ENCODE assay signal across 1 cellular context in genomic region chr12:50057000-50057841, GRCh38.
TF ChIP-seq lines count a peak whose summit lies in the region.

Gene ASIC1 (plus strand): TSS chr12:50057596. CDS start chr12:50058767, 1,171 bp downstream.

TF ChIP-seq in HepG2, 621 proteins besides CTCF, POLR2A, EP300 and RAD21 (continued from another document):
- TF ChIP-seq ZGPAT (CRISPR knock-in tag; IDR thresholded peaks at IDR 0.05), result no peak; the same call in 1 of the 2 replicates
- no peak for TF ChIP-seq TP53 (CRISPR knock-in tag; conservative IDR thresholded peaks at IDR 0.05)
- peak; percentile 23 for TF ChIP-seq XRCC5 (optimal IDR thresholded peaks at IDR 0.05; ENCODE audit: low read length)
- TF ChIP-seq ZNF710 (CRISPR knock-in tag; IDR thresholded peaks at IDR 0.05; ENCODE audit: borderline replicate concordance), result no peak
- peak; percentile 52; the same call in 1 of the 2 replicates for TF ChIP-seq ZNF691 (CRISPR knock-in tag; IDR thresholded peaks at IDR 0.05; ENCODE audit: borderline replicate concordance, low read depth)
- peak; percentile 89 for TF ChIP-seq ZNF800 (CRISPR knock-in tag; IDR thresholded peaks at IDR 0.05)
- TF ChIP-seq ZNF207 (IDR thresholded peaks at IDR 0.05; ENCODE audit: borderline replicate concordance), result no peak
- TF ChIP-seq MEIS1 (CRISPR knock-in tag; IDR thresholded peaks at IDR 0.05; ENCODE audit: borderline replicate concordance), result 0 out of 2 replicates have a peak, but pooled peaks have one; percentile 49
- no peak for TF ChIP-seq FOXM1 (CRISPR knock-in tag; IDR thresholded peaks at IDR 0.05)
- no peak; the same call in 1 of the 2 replicates for TF ChIP-seq GABPB1 (CRISPR knock-in tag; IDR thresholded peaks at IDR 0.05)
- TF ChIP-seq TBL1XR1 (IDR thresholded peaks at IDR 0.05; ENCODE audit: borderline replicate concordance, low read length, partially characterized antibody), result no peak
- no peak for TF ChIP-seq MYC (CRISPR knock-in tag; IDR thresholded peaks at IDR 0.05; ENCODE audit: borderline replicate concordance)
- TF ChIP-seq REST (IDR thresholded peaks at IDR 0.05; ENCODE audit: borderline replicate concordance in 1 of 2, low read depth in 1 of 2, low read length in 2 of 2), result no peak
- TF ChIP-seq RFX3 (CRISPR knock-in tag; IDR thresholded peaks at IDR 0.05), result no peak
- TF ChIP-seq ZNF569 (CRISPR knock-in tag; IDR thresholded peaks at IDR 0.05; ENCODE audit: borderline replicate concordance), result no peak
- TF ChIP-seq ZNF280B (CRISPR knock-in tag; IDR thresholded peaks at IDR 0.05; ENCODE audit: borderline replicate concordance), result no peak
- TF ChIP-seq ZNF234 (CRISPR knock-in tag; conservative IDR thresholded peaks at IDR 0.05), result no peak
- TF ChIP-seq PCBP1 (IDR thresholded peaks at IDR 0.05; ENCODE audit: borderline replicate concordance, low read depth, low read length), result peak; percentile 35; the same call in 1 of the 2 replicates
- TF ChIP-seq EEA1 (CRISPR knock-in tag; IDR thresholded peaks at IDR 0.05; ENCODE audit: borderline replicate concordance), result no peak
- TF ChIP-seq PPARG (CRISPR knock-in tag; conservative IDR thresholded peaks at IDR 0.05), result no peak
- no peak for TF ChIP-seq ZNF354B (CRISPR knock-in tag; IDR thresholded peaks at IDR 0.05)
- TF ChIP-seq ZNF264 (CRISPR knock-in tag; IDR thresholded peaks at IDR 0.05), result no peak
- no peak for TF ChIP-seq GLI4 (CRISPR knock-in tag; IDR thresholded peaks at IDR 0.05; ENCODE audit: borderline replicate concordance)
- no peak for TF ChIP-seq SMARCC2 (IDR thresholded peaks at IDR 0.05)
- no peak for TF ChIP-seq EHMT2 (IDR thresholded peaks at IDR 0.05; ENCODE audit: borderline replicate concordance, low read depth, low read length)
- TF ChIP-seq ZNF343 (CRISPR knock-in tag; IDR thresholded peaks at IDR 0.05), result 0 out of 2 replicates have a peak, but pooled peaks have one; percentile 36
- 0 out of 2 replicates have a peak, but pooled peaks have one; percentile 28 for TF ChIP-seq KDM5B (CRISPR knock-in tag; IDR thresholded peaks at IDR 0.05; ENCODE audit: borderline replicate concordance)
- no peak for TF ChIP-seq ZNF816 (CRISPR knock-in tag; IDR thresholded peaks at IDR 0.05; ENCODE audit: borderline replicate concordance)
- TF ChIP-seq FOSL2 (CRISPR knock-in tag; IDR thresholded peaks at IDR 0.05), result no peak
